16 cellular contexts compared by ENCODE assay signal in the genomic region with DNA sequence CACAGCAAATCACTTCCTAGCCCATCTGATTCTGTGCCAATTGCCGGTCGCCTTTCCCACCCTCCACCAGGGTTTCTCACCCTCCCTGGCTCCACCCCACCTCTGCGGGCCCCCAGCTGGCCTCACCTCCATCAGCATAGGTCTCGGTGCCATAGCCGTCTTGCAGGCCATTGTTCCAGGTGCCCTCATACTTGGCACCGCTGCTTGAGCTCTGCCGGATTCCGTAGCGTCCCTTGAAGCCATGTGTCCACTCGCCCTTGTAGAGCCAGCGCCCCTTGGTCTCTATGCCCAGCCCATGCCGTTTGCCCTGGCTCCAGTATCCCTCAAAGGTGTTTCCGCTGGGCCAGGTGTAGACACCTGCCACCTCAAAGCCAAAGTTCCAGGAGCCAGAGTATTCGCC. TPM values are rescaled to one million over a fixed set of nuclear protein-coding genes. Genes with fewer than 3 reads are reported as not detected.
DNase-seq lines count a peak whose midpoint lies in the region; ATAC-seq and TF ChIP-seq lines count a peak whose summit lies in the region.
"Had no signal": no experiment of that assay in that cellular context is flagged by ENCODE, and none has a peak within 500 bp of the region (broad histone marks: within the 10 kb centered on the region; RNA-seq: fewer than 3 reads in every experiment).

No MANE protein-coding gene starts in this region.

- H3K4me1 Mint-ChIP-seq in nephron progenitor cell: peaks cover 67% of the 10 kb centered on the region

- H3K27ac Mint-ChIP-seq in nephron progenitor cell: no peak overlapping the region
- H3K27ac Mint-ChIP-seq: stimulated activated naive CD8-positive, alpha-beta T cell treated with anti-CD3 and anti-CD28 coated beads, Interleukin-15, Interleukin-2, amounts not matched to agents 100 ng/mL and 50 ng/mL, for 24 hours had no signal

- TF ChIP-seq CTCF in fibroblast of villous mesenchyme (IDR thresholded peaks at IDR 0.05; ENCODE audit: insufficient read depth, low read depth, low read length) (no peak), nephron progenitor cell (IDR thresholded peaks at IDR 0.05) (no peak), vagina (IDR thresholded peaks at IDR 0.05) (no peak), body of pancreas (IDR thresholded peaks at IDR 0.05) (no peak)

- no peaks in the 10 kb centered on the region for H3K36me3 Mint-ChIP-seq in nephron progenitor cell (ENCODE audit: low read depth)

- H3K9me3 ChIP-seq in vagina (no peaks in the 10 kb centered on the region), body of pancreas (no peaks in the 10 kb centered on the region)
- H3K9me3 ChIP-seq: neutrophil had no signal

- 91 to 94% methylated on average over 12 to 14 of the region's 14 CpGs for WGBS in body of pancreas, 2 donors

- H3K27me3 ChIP-seq in vagina (no peaks in the 10 kb centered on the region), body of pancreas (no peaks in the 10 kb centered on the region)

- H3K27ac ChIP-seq in vagina (peak overlapping the region; percentile 78), body of pancreas (no peak overlapping the region)
- H3K27ac ChIP-seq: neutrophil had no signal

- peaks cover 8% of the 10 kb centered on the region for H3K27me3 Mint-ChIP-seq in nephron progenitor cell (ENCODE audit: low read depth, poor library complexity)

- no peaks in the 10 kb centered on the region for H3K9me3 Mint-ChIP-seq in nephron progenitor cell
- H3K9me3 Mint-ChIP-seq: stimulated activated naive CD8-positive, alpha-beta T cell treated with anti-CD3 and anti-CD28 coated beads, Interleukin-15, Interleukin-2, amounts not matched to agents 100 ng/mL and 50 ng/mL, for 24 hours had no signal

- peaks cover 25% of the 10 kb centered on the region for H3K4me1 ChIP-seq in vagina
- H3K4me1 ChIP-seq in body of pancreas: peaks cover 20% of the 10 kb centered on the region

- ATAC-seq in Right ventricle myocardium superior (ENCODE audit: poor library complexity) (peak; percentile 2), body of pancreas (no peak)
- ATAC-seq: GM12878 had no signal

- intact Hi-C loops in Right ventricle myocardium superior (cut with DNase I) (no loop called here), cardiac septum (cut with DNase I) (loop anchor here (2.0 to 5.0 kb wide), 2 partner anchors 34 to 49 kb away; no protein-coding TSS in a partner anchor), vagina (cut with DNase I) (no loop called here), body of pancreas (cut with DNase I) (loop anchor here (5.0 kb wide), 1 partner anchor 69 kb away; no protein-coding TSS in a partner anchor)

- DNase-seq in Right ventricle myocardium superior (no peak), cardiac septum (ENCODE audit: low spot score) (no peak), fibroblast of villous mesenchyme (ENCODE audit: low read depth) (no peak), nephron progenitor cell (no peak), vagina (ENCODE audit: extremely low spot score in 2 of 2) (no peak), NCI-H2227 treated with DMSO at 0.1 percent for 48 hours (lab: John Stamatoyannopoulos, UW) (no peak), NCI-H2081 treated with DMSO at 0.1 percent for 48 hours (lab: John Stamatoyannopoulos, UW) (no peak), body of pancreas (no peak)
- DNase-seq: 8988T; MM.1S; NCI-H510A; SHP77 treated with DMSO at 0.1 percent for 48 hours; stimulated activated CD4-positive, alpha-beta T cell treated with anti-CD3 and anti-CD28 coated beads, Interleukin-2, amount 100 ng/mL, for 48 hours had no signal

- H3K4me3 ChIP-seq in fibroblast of villous mesenchyme (ENCODE audit: low read depth, low read length) (peak overlapping the region; percentile 53), vagina (peak overlapping the region; percentile 43 to 46), body of pancreas (no peak overlapping the region)
- H3K4me3 ChIP-seq: GM12878 had no signal

- TF ChIP-seq POLR2A in vagina (IDR thresholded peaks at IDR 0.05): no peak
- TF ChIP-seq POLR2A in body of pancreas (IDR thresholded peaks at IDR 0.05): no peak

- H3K4me3 Mint-ChIP-seq in nephron progenitor cell: peak overlapping the region; percentile 82

- H3K36me3 ChIP-seq in vagina: no peaks in the 10 kb centered on the region
- H3K36me3 ChIP-seq in body of pancreas (replicated peaks in 1 of 2; ENCODE audit: insufficient read depth in 1 of 2, low read depth in 2 of 2): no peaks in the 10 kb centered on the region
- H3K36me3 ChIP-seq: neutrophil had no signal

RNA-seq across cellular contexts. Expression of a gene that starts 0.8 kb away (rescaled TPM):
- total RNA-seq in Right ventricle myocardium superior: 181 TPM
- 182 TPM for total RNA-seq in cardiac septum
- 37.4 and 50.5 TPM in 2 replicates for total RNA-seq in fibroblast of villous mesenchyme
- 13.8 TPM for total RNA-seq in vagina
- 1 to 10 TPM; 1.6 to 2.1 TPM for total RNA-seq in body of pancreas
- total RNA-seq: GM12878 had no signal

RNA-seq across cellular contexts. Expression of a gene that starts 24.4 kb away (rescaled TPM):
- total RNA-seq in Right ventricle myocardium superior (32.8 TPM), cardiac septum (28.4 TPM), fibroblast of villous mesenchyme (28.7 and 45.8 TPM in 2 replicates), vagina (28.0 TPM), body of pancreas (10 to 100 TPM in 1 of 2 donors, 1 to 10 TPM in 1; 2.0 to 17.1 TPM)

Comparison
In these comparisons a context has a peak if more than half of its experiments do, and no peak if none do; other contexts are left out.
1. intact Hi-C loops: an anchor here in cardiac septum (2.0 to 5.0 kb wide) and body of pancreas (5.0 kb wide); none called in Right ventricle myocardium superior and vagina.
2. H3K4me3 ChIP-seq: peak in fibroblast of villous mesenchyme (single experiment) and vagina (2 of 2); none in body of pancreas (0 of 2).